1 cellular context compared by ENCODE assay signal in genomic region chr20:6944292-6944691, GRCh38.
TF ChIP-seq lines count a peak whose summit lies in the region.

No MANE protein-coding gene starts in this region.

TF ChIP-seq in IMR-90, 13 proteins besides CTCF, POLR2A, EP300 and RAD21 (continued from another document):
- TF ChIP-seq ELK1 (IDR thresholded peaks at IDR 0.05; ENCODE audit: borderline replicate concordance, low read depth, low read length) (no peak), USF2 (IDR thresholded peaks at IDR 0.05; ENCODE audit: low read depth, low read length) (no peak), MAFK (IDR thresholded peaks at IDR 0.05; ENCODE audit: low read depth, low read length) (0 out of 2 replicates have a peak, but pooled peaks have one; percentile 23), RFX5 (IDR thresholded peaks at IDR 0.05; ENCODE audit: low read depth, low read length) (no peak), CHD1 (IDR thresholded peaks at IDR 0.05; ENCODE audit: low read depth, low read length) (no peak)
TF ChIP-seq in IMR-90: peak in this region for 1.
